Comparison of ENCODE assay signal across 21 cellular contexts in the genomic region with DNA sequence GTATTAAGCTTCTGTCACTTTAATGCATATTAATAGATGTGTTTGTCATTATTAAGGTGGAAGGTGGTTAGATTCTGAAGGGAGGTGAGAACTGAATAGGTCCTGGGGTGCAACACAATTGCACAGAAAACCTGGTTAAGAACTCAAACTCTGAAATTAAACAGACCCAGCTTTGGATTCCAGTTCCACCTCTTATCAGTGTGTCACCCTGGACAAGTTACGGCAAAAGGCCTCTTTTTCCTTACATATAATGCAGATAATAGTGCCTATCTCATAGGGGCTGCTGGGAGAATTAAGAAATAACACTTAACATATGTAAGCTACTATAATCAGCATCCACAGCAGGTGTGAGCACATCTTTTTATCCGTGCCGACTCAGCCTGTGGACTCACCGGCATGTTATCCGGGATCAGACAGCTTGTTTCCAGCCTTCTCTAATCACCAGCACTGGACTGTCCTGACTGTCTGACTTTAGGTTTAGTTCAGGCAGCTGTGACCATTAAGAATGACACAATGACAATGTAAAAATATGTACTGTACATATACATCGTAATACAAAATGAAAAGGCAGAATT. TPM values are rescaled to one million over a fixed set of nuclear protein-coding genes. Genes with fewer than 3 reads are reported as not detected.
A peak's percentile ranks its signal among the peaks of the same experiment; 100 is the strongest.
DNase-seq lines count a peak whose midpoint lies in the region; ATAC-seq and TF ChIP-seq lines count a peak whose summit lies in the region.
"Had no signal": no experiment of that assay in that cellular context is flagged by ENCODE, and none has a peak within 500 bp of the region (broad histone marks: within the 10 kb centered on the region; RNA-seq: fewer than 3 reads in every experiment).

No MANE protein-coding gene starts in this region.

- no peaks in the 10 kb centered on the region for H4K20me1 ChIP-seq in PC-3 (ENCODE audit: low read length)
- no peaks in the 10 kb centered on the region for H4K20me1 ChIP-seq in hepatocyte (ENCODE audit: insufficient read depth, poor library complexity, severe bottlenecking)
- H4K20me1 ChIP-seq in smooth muscle cell (ENCODE audit: low read depth) = peaks cover 3% of the 10 kb centered on the region

- peak overlapping the region; percentile 7 for H3K27ac ChIP-seq in PC-3 (ENCODE audit: low read length)
- peak overlapping the region; percentile 38 for H3K27ac ChIP-seq in hepatocyte
- H3K27ac ChIP-seq in smooth muscle cell (ENCODE audit: low read depth) = peak overlapping the region; percentile 78
- H3K27ac ChIP-seq: cardiac muscle cell, VCaP had no signal

- intact Hi-C loops in PC-3 (cut with micrococcal nuclease) (loop anchor here (2.0 to 5.0 kb wide), 2 partner anchors 31 to 49 kb away; a partner anchor contains a TSS), MCF 10A (cut with micrococcal nuclease) (no loop called here)
- intact Hi-C loops in activated CD4-positive, alpha-beta T cell treated with anti-CD3 and anti-CD28 coated beads, Interleukin-2, amount 10 ng/mL, durations not matched to agents 24 days and 14 days (cut with micrococcal nuclease) = no loop called here

- POLR2A ChIA-PET in PC-3 (lab: Charles Lee; ENCODE audit: unreplicated experiment) = interaction anchor here (0.5 kb wide), 1 partner anchor 109 kb away, joined by 4 read pairs; no protein-coding TSS in a partner anchor
- POLR2A ChIA-PET in MCF 10A (lab: Yijun Ruan, JAX) = interaction anchor here (0.6 to 9.3 kb wide), 13 partner anchors 9 to 892 kb away, joined by 3 to 187 read pairs (median 9); a partner anchor contains a TSS

- H3K79me2 ChIP-seq in PC-3 (ENCODE audit: low read length) (peaks cover 79% of the 10 kb centered on the region), hepatocyte (peaks cover 92% of the 10 kb centered on the region), smooth muscle cell (ENCODE audit: low read depth) (peaks cover 55% of the 10 kb centered on the region)

- H3K4me2 ChIP-seq in PC-3 (ENCODE audit: low read length) = peak overlapping the region; percentile 18; the same call in 1 of the 2 replicates
- no peak overlapping the region for H3K4me2 ChIP-seq in hepatocyte
- no peak overlapping the region for H3K4me2 ChIP-seq in smooth muscle cell

- CTCF ChIA-PET in PC-3 (lab: Charles Lee) = interaction anchor here (1.3 kb wide), 1 partner anchor 50 kb away, joined by 5 read pairs; no protein-coding TSS in a partner anchor
- CTCF ChIA-PET in MCF 10A (lab: Yijun Ruan, JAX) = interaction anchor here (0.6 to 1.3 kb wide), 5 partner anchors 28 to 349 kb away, joined by 3 to 5 read pairs (median 4); a partner anchor contains a TSS

- no TSS peak for BruUV-seq in PC-3 (replicated peaks; lab: Mats Ljungman, UMichigan)
- no TSS peak for BruUV-seq in MCF 10A (replicated peaks; lab: Mats Ljungman, UMichigan)

- peaks cover 4% of the 10 kb centered on the region for H3F3A ChIP-seq in PC-3 (ENCODE audit: low read length, unreplicated experiment)
- no peaks in the 10 kb centered on the region for H3F3A ChIP-seq in smooth muscle cell (ENCODE audit: low read depth)

- H2AFZ ChIP-seq in PC-3 (ENCODE audit: low read length) = no peak overlapping the region
- no peak overlapping the region for H2AFZ ChIP-seq in hepatocyte
- H2AFZ ChIP-seq in smooth muscle cell (ENCODE audit: low read depth) = no peak overlapping the region

- H3K27me3 ChIP-seq in PC-3 (ENCODE audit: low read length) (no peaks in the 10 kb centered on the region), hepatocyte (no peaks in the 10 kb centered on the region), smooth muscle cell (ENCODE audit: low read depth) (no peaks in the 10 kb centered on the region)
- H3K27me3 ChIP-seq: cardiac muscle cell, transverse colon had no signal

- no peaks in the 10 kb centered on the region for H3K36me3 ChIP-seq in PC-3 (ENCODE audit: low read depth, low read length)
- H3K36me3 ChIP-seq in hepatocyte (replicated peaks; ENCODE audit: insufficient read depth, low read depth) = no peaks in the 10 kb centered on the region
- no peaks in the 10 kb centered on the region for H3K36me3 ChIP-seq in smooth muscle cell (ENCODE audit: low read depth)
- H3K36me3 ChIP-seq: cardiac muscle cell, transverse colon had no signal

- H3K9me3 Mint-ChIP-seq in MCF 10A (ENCODE audit: unreplicated experiment) = no peaks in the 10 kb centered on the region
- H3K9me3 Mint-ChIP-seq in activated CD4-positive, alpha-beta T cell treated with anti-CD3 and anti-CD28 coated beads, Interleukin-2, amount 10 ng/mL, durations not matched to agents 24 days and 14 days = no peaks in the 10 kb centered on the region
- H3K9me3 Mint-ChIP-seq: activated CD4-positive, alpha-beta memory T cell treated with anti-CD3 and anti-CD28 coated beads for 36 hours; activated naive CD8-positive, alpha-beta T cell treated with anti-CD3 and anti-CD28 coated beads for 36 hours; CD8-positive, alpha-beta T cell; H9; IgD-negative memory B cell; nephron; T-helper 1 cell treated with Interleukin-12 subunit alpha and Interleukin-12 subunit beta and Interleukin-4 antibody, amounts not matched to agents 30 μg/mL and 1 μg/mL, for 36 hours had no signal

- H3K4me3 ChIP-seq in PC-3 (ENCODE audit: low read length) = no peak overlapping the region
- H3K4me3 ChIP-seq in hepatocyte = no peak overlapping the region
- no peak overlapping the region for H3K4me3 ChIP-seq in smooth muscle cell
- H3K4me3 ChIP-seq: cardiac muscle cell, transverse colon had no signal

- H3K27me3 Mint-ChIP-seq in MCF 10A (ENCODE audit: insufficient read depth, unreplicated experiment) = no peaks in the 10 kb centered on the region
- H3K27me3 Mint-ChIP-seq in activated CD4-positive, alpha-beta T cell treated with anti-CD3 and anti-CD28 coated beads, Interleukin-2, amount 10 ng/mL, durations not matched to agents 24 days and 14 days = no peaks in the 10 kb centered on the region
- H3K27me3 Mint-ChIP-seq: activated CD4-positive, alpha-beta memory T cell treated with anti-CD3 and anti-CD28 coated beads for 36 hours; activated naive CD8-positive, alpha-beta T cell treated with anti-CD3 and anti-CD28 coated beads for 36 hours; IgD-negative memory B cell had no signal

- ATAC-seq in PC-3 = no peak
- ATAC-seq: CD8-positive, alpha-beta T cell had no signal

- peak overlapping the region; percentile 91 for H3K27ac Mint-ChIP-seq in MCF 10A (ENCODE audit: low read depth, unreplicated experiment)
- no peak overlapping the region for H3K27ac Mint-ChIP-seq in activated CD4-positive, alpha-beta T cell treated with anti-CD3 and anti-CD28 coated beads, Interleukin-2, amount 10 ng/mL, durations not matched to agents 24 days and 14 days
- H3K27ac Mint-ChIP-seq: activated CD4-positive, alpha-beta memory T cell treated with anti-CD3 and anti-CD28 coated beads for 36 hours; activated naive CD8-positive, alpha-beta T cell treated with anti-CD3 and anti-CD28 coated beads for 36 hours; CD8-positive, alpha-beta T cell; H9; IgD-negative memory B cell; T-helper 1 cell treated with Interleukin-12 subunit alpha and Interleukin-12 subunit beta and Interleukin-4 antibody, amounts not matched to agents 30 μg/mL and 1 μg/mL, for 36 hours had no signal

- TF ChIP-seq CTCF in PC-3 (conservative IDR thresholded peaks at IDR 0.05; ENCODE audit: low read depth, low read length) = no peak
- no peak for TF ChIP-seq CTCF in MCF 10A (IDR thresholded peaks at IDR 0.05; ENCODE audit: unreplicated experiment)
- no peak for TF ChIP-seq CTCF in hepatocyte (IDR thresholded peaks at IDR 0.05; ENCODE audit: poor library complexity)
- TF ChIP-seq CTCF in smooth muscle cell (IDR thresholded peaks at IDR 0.05; ENCODE audit: borderline replicate concordance, insufficient read depth, poor library complexity, severe bottlenecking) = no peak

- WGBS in hepatocyte (ENCODE audit: low lambda C conversion rate, missing lambda C conversion rate) = 71% methylated on average over 6 of the region's 6 CpGs
- 46% methylated on average over 6 of the region's 6 CpGs for WGBS in smooth muscle cell (ENCODE audit: low lambda C conversion rate)

- H3K36me3 Mint-ChIP-seq in MCF 10A (ENCODE audit: insufficient read depth, unreplicated experiment) = peaks cover 19% of the 10 kb centered on the region
- H3K36me3 Mint-ChIP-seq in activated CD4-positive, alpha-beta T cell treated with anti-CD3 and anti-CD28 coated beads, Interleukin-2, amount 10 ng/mL, durations not matched to agents 24 days and 14 days (ENCODE audit: low read depth) = no peaks in the 10 kb centered on the region
- H3K36me3 Mint-ChIP-seq: activated CD4-positive, alpha-beta memory T cell treated with anti-CD3 and anti-CD28 coated beads for 36 hours; IgD-negative memory B cell had no signal

- H3K4me1 ChIP-seq in PC-3 (ENCODE audit: insufficient read depth, low read length) (peaks cover 25% of the 10 kb centered on the region), hepatocyte (ENCODE audit: insufficient read depth) (peaks cover 8% of the 10 kb centered on the region), smooth muscle cell (ENCODE audit: low read depth) (peaks cover 5% of the 10 kb centered on the region)

- H3K9me3 ChIP-seq in PC-3 (ENCODE audit: low read length) (no peaks in the 10 kb centered on the region), hepatocyte (ENCODE audit: low read depth) (no peaks in the 10 kb centered on the region), smooth muscle cell (replicated peaks; ENCODE audit: low read depth) (no peaks in the 10 kb centered on the region)
- H3K9me3 ChIP-seq: transverse colon had no signal

- no peaks in the 10 kb centered on the region for H3K9me2 ChIP-seq in PC-3 (replicated peaks; ENCODE audit: low read length)
- no peaks in the 10 kb centered on the region for H3K9me2 ChIP-seq in hepatocyte (replicated peaks; ENCODE audit: insufficient read depth)

- H3K4me3 Mint-ChIP-seq in MCF 10A (ENCODE audit: unreplicated experiment) = no peak overlapping the region
- H3K4me3 Mint-ChIP-seq in activated CD4-positive, alpha-beta T cell treated with anti-CD3 and anti-CD28 coated beads, Interleukin-2, amount 10 ng/mL, durations not matched to agents 24 days and 14 days = no peak overlapping the region
- H3K4me3 Mint-ChIP-seq: activated CD4-positive, alpha-beta memory T cell treated with anti-CD3 and anti-CD28 coated beads for 36 hours; activated naive CD8-positive, alpha-beta T cell treated with anti-CD3 and anti-CD28 coated beads for 36 hours; CD8-positive, alpha-beta T cell; H9; IgD-negative memory B cell; nephron; T-helper 1 cell treated with Interleukin-12 subunit alpha and Interleukin-12 subunit beta and Interleukin-4 antibody, amounts not matched to agents 30 μg/mL and 1 μg/mL, for 36 hours had no signal

- DNase-seq in PC-3 = no peak
- no peak for DNase-seq in MCF 10A (ENCODE audit: unreplicated experiment)
- DNase-seq in hepatocyte (ENCODE audit: low spot score) = no peak
- no peak for DNase-seq in smooth muscle cell (lab: John Stamatoyannopoulos, UW; ENCODE audit: unreplicated experiment)
- DNase-seq in activated T-cell treated with anti-CD3 and anti-CD28 coated beads, Interleukin-2, amount 50 U/mL, for 1 hour = no peak
- no peak for DNase-seq in ureter (ENCODE audit: low spot score)
- no peak for DNase-seq in activated CD4-positive, alpha-beta T cell treated with anti-CD3 and anti-CD28 coated beads, Interleukin-2, amount 10 ng/mL, durations not matched to agents 24 days and 14 days
- DNase-seq: activated CD4-positive, alpha-beta memory T cell treated with anti-CD3 and anti-CD28 coated beads for 36 hours; activated naive CD8-positive, alpha-beta T cell treated with anti-CD3 and anti-CD28 coated beads for 36 hours; CD8-positive, alpha-beta T cell; H9; head of caudate nucleus; mesendoderm; NCI-H2029; SIG-M5; transverse colon had no signal

- H3K4me1 Mint-ChIP-seq in MCF 10A (ENCODE audit: insufficient read depth, unreplicated experiment) = peaks cover 33% of the 10 kb centered on the region
- peaks cover 2% of the 10 kb centered on the region for H3K4me1 Mint-ChIP-seq in activated CD4-positive, alpha-beta T cell treated with anti-CD3 and anti-CD28 coated beads, Interleukin-2, amount 10 ng/mL, durations not matched to agents 24 days and 14 days

- H3K9ac ChIP-seq in PC-3 (ENCODE audit: low read length) (no peak overlapping the region), smooth muscle cell (ENCODE audit: low read depth) (no peak overlapping the region)

RNA-seq across cellular contexts. Expression of a gene that starts 31.4 kb away (rescaled TPM):
- total RNA-seq in PC-3 (2014; rRNA removed) = 44.2 and 50.5 TPM in 2 replicates
- 33.7 and 42.2 TPM in 2 replicates for total RNA-seq in MCF 10A (2022)
- total RNA-seq in hepatocyte = 37.4 and 37.7 TPM in 2 replicates
- 22.1 and 27.9 TPM in 2 replicates for polyA plus RNA-seq in hepatocyte
- 25.6 and 26.2 TPM in 2 replicates for total RNA-seq in smooth muscle cell
- 8.6 and 16.0 TPM in 2 replicates for polyA plus RNA-seq in smooth muscle cell
- total RNA-seq in ureter = 31.6 TPM
- total RNA-seq in activated CD4-positive, alpha-beta T cell treated with anti-CD3 and anti-CD28 coated beads, Interleukin-2, amount 10 ng/mL, durations not matched to agents 24 days and 14 days = 22.2 and 23.9 TPM in 2 replicates

Comparison
In these comparisons a context has a peak if more than half of its experiments do, and no peak if none do; other contexts are left out.
1. H3K27ac ChIP-seq: peak in every context shown above with its lines; median percentile 78 in smooth muscle cell; 38 in hepatocyte; 7 in PC-3.